14 cellular contexts compared by ENCODE assay signal in the genomic region with DNA sequence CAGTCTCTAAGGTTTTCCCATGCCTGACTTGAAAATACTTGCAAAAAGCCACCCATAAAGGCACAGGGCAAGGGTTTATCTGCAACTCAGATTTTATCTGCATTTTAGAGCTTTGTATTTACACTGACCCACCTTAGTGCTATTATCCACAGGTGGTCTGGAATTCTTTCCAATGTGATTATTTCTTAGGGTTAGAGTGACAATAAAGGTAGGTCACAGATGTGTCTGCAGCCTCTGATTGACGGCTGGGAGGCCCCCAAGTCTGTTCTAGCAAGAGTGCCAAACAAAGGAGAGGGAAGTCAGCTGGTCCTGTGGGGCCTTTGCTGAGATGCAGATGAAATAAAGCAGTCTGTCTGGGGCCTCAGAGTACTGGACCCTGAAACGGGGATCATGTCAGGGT.
"Had no signal": no experiment of that assay in that cellular context is flagged by ENCODE, and none has a peak within 500 bp of the region (broad histone marks: within the 10 kb centered on the region; RNA-seq: fewer than 3 reads in every experiment).

No MANE protein-coding gene starts in this region.

- H3K27me3 Mint-ChIP-seq: activated CD4-positive, alpha-beta T cell treated with anti-CD3 and anti-CD28 coated beads, Interleukin-2, amount 10 ng/mL, durations not matched to agents 7 days and 5 days; activated T-cell treated with anti-CD3 and anti-CD28 coated beads, Interleukin-2, amount 50 U/mL, for 24 hours had no signal

- H3K4me3 Mint-ChIP-seq: activated CD4-positive, alpha-beta T cell treated with anti-CD3 and anti-CD28 coated beads, Interleukin-2, amount 10 ng/mL, durations not matched to agents 7 days and 5 days; activated CD8-positive, alpha-beta T cell treated with anti-CD3 and anti-CD28 coated beads, Interleukin-2, amount 10 ng/mL, durations not matched to agents 7 days and 5 days; activated naive CD4-positive, alpha-beta T cell treated with anti-CD3 and anti-CD28 coated beads for 36 hours; activated T-cell treated with anti-CD3 and anti-CD28 coated beads, Interleukin-2, amount 50 U/mL, for 24 hours; brain; stimulated activated effector memory CD8-positive, alpha-beta T cell treated with anti-CD3 and anti-CD28 coated beads, Interleukin-12 subunit alpha, Interleukin-12 subunit beta, amount 100 ng/mL, for 72 hours; T-helper 2 cell treated with Interferon-gamma antibody and Interleukin-4, amounts not matched to agents 5 μg/mL and 100 μg/mL, for 36 hours had no signal

- H3K9ac ChIP-seq: parathyroid adenoma had no signal

- DNase-seq: activated CD4-positive, alpha-beta T cell treated with anti-CD3 and anti-CD28 coated beads, Interleukin-2, amount 10 ng/mL, durations not matched to agents 7 days and 5 days; activated CD8-positive, alpha-beta T cell treated with anti-CD3 and anti-CD28 coated beads, Interleukin-2, amount 10 ng/mL, durations not matched to agents 7 days and 5 days; activated naive CD4-positive, alpha-beta T cell treated with anti-CD3 and anti-CD28 coated beads for 36 hours; activated T-cell treated with anti-CD3 and anti-CD28 coated beads, Interleukin-2, amount 50 U/mL, for 24 hours; central memory CD4-positive, alpha-beta T cell; dorsolateral prefrontal cortex; left lung; right lobe of liver; stimulated activated CD4-positive, alpha-beta T cell treated with anti-CD3 and anti-CD28 coated beads, Interleukin-4, amount 100 ng/mL, for 24 hours had no signal

- H3K4me3 ChIP-seq: dorsolateral prefrontal cortex, left lung, right lobe of liver, thoracic aorta had no signal

- H3K27ac Mint-ChIP-seq: activated CD4-positive, alpha-beta T cell treated with anti-CD3 and anti-CD28 coated beads, Interleukin-2, amount 10 ng/mL, durations not matched to agents 7 days and 5 days; activated CD8-positive, alpha-beta T cell treated with anti-CD3 and anti-CD28 coated beads, Interleukin-2, amount 10 ng/mL, durations not matched to agents 7 days and 5 days; activated naive CD4-positive, alpha-beta T cell treated with anti-CD3 and anti-CD28 coated beads for 36 hours; activated T-cell treated with anti-CD3 and anti-CD28 coated beads, Interleukin-2, amount 50 U/mL, for 24 hours; stimulated activated effector memory CD8-positive, alpha-beta T cell treated with anti-CD3 and anti-CD28 coated beads, Interleukin-12 subunit alpha, Interleukin-12 subunit beta, amount 100 ng/mL, for 72 hours; T-helper 2 cell treated with Interferon-gamma antibody and Interleukin-4, amounts not matched to agents 5 μg/mL and 100 μg/mL, for 36 hours had no signal

- ATAC-seq: activated CD8-positive, alpha-beta T cell treated with anti-CD3 and anti-CD28 coated beads, Interleukin-2, amount 10 ng/mL, durations not matched to agents 7 days and 5 days; left lung; right lobe of liver; stimulated activated effector memory CD8-positive, alpha-beta T cell treated with anti-CD3 and anti-CD28 coated beads, Interleukin-12 subunit alpha, Interleukin-12 subunit beta, amount 100 ng/mL, for 72 hours had no signal

- H3K4me1 Mint-ChIP-seq: stimulated activated effector memory CD8-positive, alpha-beta T cell treated with anti-CD3 and anti-CD28 coated beads, Interleukin-12 subunit alpha, Interleukin-12 subunit beta, amount 100 ng/mL, for 72 hours had no signal

- H2AFZ ChIP-seq: parathyroid adenoma had no signal

- H3K27me3 ChIP-seq: dorsolateral prefrontal cortex, left lung, right lobe of liver had no signal

- H3K36me3 Mint-ChIP-seq: stimulated activated effector memory CD8-positive, alpha-beta T cell treated with anti-CD3 and anti-CD28 coated beads, Interleukin-12 subunit alpha, Interleukin-12 subunit beta, amount 100 ng/mL, for 72 hours had no signal

- H3K9me3 ChIP-seq: left lung, right lobe of liver, thoracic aorta had no signal

- H3K4me1 ChIP-seq: left lung, parathyroid adenoma, right lobe of liver had no signal

- H3K27ac ChIP-seq: dorsolateral prefrontal cortex, left lung, parathyroid adenoma, right lobe of liver, thoracic aorta had no signal

- H3K9me3 Mint-ChIP-seq: activated CD4-positive, alpha-beta T cell treated with anti-CD3 and anti-CD28 coated beads, Interleukin-2, amount 10 ng/mL, durations not matched to agents 7 days and 5 days; activated naive CD4-positive, alpha-beta T cell treated with anti-CD3 and anti-CD28 coated beads for 36 hours; activated T-cell treated with anti-CD3 and anti-CD28 coated beads, Interleukin-2, amount 50 U/mL, for 24 hours; brain; stimulated activated effector memory CD8-positive, alpha-beta T cell treated with anti-CD3 and anti-CD28 coated beads, Interleukin-12 subunit alpha, Interleukin-12 subunit beta, amount 100 ng/mL, for 72 hours; T-helper 2 cell treated with Interferon-gamma antibody and Interleukin-4, amounts not matched to agents 5 μg/mL and 100 μg/mL, for 36 hours had no signal
